Comparison of ENCODE assay signal across 24 cellular contexts in the genomic region with DNA sequence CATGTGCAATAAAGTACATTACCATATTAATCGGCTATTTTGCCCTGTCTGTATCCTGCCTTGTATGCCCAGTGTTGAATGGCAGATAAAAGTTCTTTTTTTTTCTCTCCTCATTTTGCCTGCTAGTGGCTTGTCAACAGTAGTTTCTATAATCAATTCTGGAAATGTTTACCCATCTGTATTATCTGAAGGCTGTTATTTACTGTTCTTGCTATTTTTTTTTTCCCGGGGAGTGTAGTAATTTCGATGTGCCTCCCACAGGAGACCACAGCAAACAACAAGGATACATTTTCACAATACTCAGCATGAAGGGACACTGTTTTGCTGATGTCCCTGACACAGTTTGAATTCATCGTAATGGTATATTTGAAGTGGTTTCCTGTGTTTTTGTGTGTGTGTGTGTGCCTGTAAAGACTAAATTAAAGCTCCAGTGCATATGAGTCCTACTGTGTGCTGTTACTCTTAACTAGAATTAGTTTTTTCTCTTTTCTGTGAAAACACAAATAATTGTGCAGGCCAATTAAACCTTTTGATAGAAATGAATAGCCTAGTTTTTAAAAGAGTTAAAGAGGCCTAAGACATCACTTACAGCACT.
A peak's percentile ranks its signal among the peaks of the same experiment; 100 is the strongest.
DNase-seq lines count a peak whose midpoint lies in the region; ATAC-seq lines count a peak whose summit lies in the region.
"Had no signal": no experiment of that assay in that cellular context is flagged by ENCODE, and none has a peak within 500 bp of the region (broad histone marks: within the 10 kb centered on the region; RNA-seq: fewer than 3 reads in every experiment).

No MANE protein-coding gene starts in this region.

- no peaks in the 10 kb centered on the region for H3K27me3 ChIP-seq in SJCRH30
- H3K27me3 ChIP-seq: cardiac muscle cell, uterus had no signal

- POLR2A ChIA-PET in activated CD4-positive, alpha-beta memory T cell treated with anti-CD3 and anti-CD28 coated beads for 36 hours (lab: Charles Lee), result interaction anchor here (0.7 to 5.9 kb wide), 7 partner anchors 10 to 30 kb away, joined by 3 to 41 read pairs (median 4); no protein-coding TSS in a partner anchor

- intact Hi-C loops in activated CD4-positive, alpha-beta memory T cell treated with anti-CD3 and anti-CD28 coated beads for 36 hours (cut with micrococcal nuclease), result no loop called here

- H3K4me1 Mint-ChIP-seq in activated T-cell treated with anti-CD3 and anti-CD28 coated beads, Interleukin-2, amount 50 U/mL, for 4 hours (ENCODE audit: low read depth), result peaks cover 95% of the 10 kb centered on the region
- peaks cover 91% of the 10 kb centered on the region for H3K4me1 Mint-ChIP-seq in activated CD4-positive, alpha-beta memory T cell treated with anti-CD3 and anti-CD28 coated beads for 36 hours (ENCODE audit: low read depth)
- H3K4me1 Mint-ChIP-seq in effector memory CD8-positive, alpha-beta T cell (ENCODE audit: low read depth in 2 of 2), result peaks cover 82 to 96% of the 10 kb centered on the region in 2 donors
- H3K4me1 Mint-ChIP-seq in stimulated activated effector memory CD8-positive, alpha-beta T cell treated with anti-CD3 and anti-CD28 coated beads, Interleukin-12 subunit alpha, Interleukin-12 subunit beta, amount 100 ng/mL, for 72 hours, result peaks cover 92% of the 10 kb centered on the region
- H3K4me1 Mint-ChIP-seq: CD14-positive monocyte had no signal

- H3K36me3 Mint-ChIP-seq in activated T-cell treated with anti-CD3 and anti-CD28 coated beads, Interleukin-2, amount 50 U/mL, for 4 hours (ENCODE audit: insufficient read depth), result peaks cover 27% of the 10 kb centered on the region
- H3K36me3 Mint-ChIP-seq in activated CD4-positive, alpha-beta memory T cell treated with anti-CD3 and anti-CD28 coated beads for 36 hours, result peaks cover 24% of the 10 kb centered on the region
- peaks cover 92% of the 10 kb centered on the region for H3K36me3 Mint-ChIP-seq in effector memory CD8-positive, alpha-beta T cell (ENCODE audit: insufficient read depth)
- H3K36me3 Mint-ChIP-seq in stimulated activated effector memory CD8-positive, alpha-beta T cell treated with anti-CD3 and anti-CD28 coated beads, Interleukin-12 subunit alpha, Interleukin-12 subunit beta, amount 100 ng/mL, for 72 hours, result peaks cover 100% of the 10 kb centered on the region
- H3K36me3 Mint-ChIP-seq: CD14-positive monocyte had no signal

- CTCF ChIA-PET in activated CD4-positive, alpha-beta memory T cell treated with anti-CD3 and anti-CD28 coated beads for 36 hours (lab: Charles Lee), result interaction anchor here (0.7 to 3.0 kb wide), 8 partner anchors 13 to 348 kb away, joined by 3 to 20 read pairs (median 6); no protein-coding TSS in a partner anchor

- no peak for ATAC-seq in activated T-cell treated with anti-CD3 and anti-CD28 coated beads, Interleukin-2, amount 50 U/mL, for 4 hours
- peak; percentile 24 for ATAC-seq in effector memory CD8-positive, alpha-beta T cell (replicated peaks)
- ATAC-seq in stimulated activated effector memory CD8-positive, alpha-beta T cell treated with anti-CD3 and anti-CD28 coated beads, Interleukin-12 subunit alpha, Interleukin-12 subunit beta, amount 100 ng/mL, for 72 hours, result no peak
- no peak for ATAC-seq in GM18511 (IDR thresholded peaks at IDR 0.05; ENCODE audit: unreplicated experiment)
- ATAC-seq: activated CD4-positive, CD25-positive, alpha-beta regulatory T cell treated with anti-CD3 and anti-CD28 coated beads, Interleukin-2, amount 50 U/mL, for 24 hours; left colon had no signal

- H3K27me3 Mint-ChIP-seq in activated T-cell treated with anti-CD3 and anti-CD28 coated beads, Interleukin-2, amount 50 U/mL, for 4 hours (ENCODE audit: low read depth), result no peaks in the 10 kb centered on the region
- no peaks in the 10 kb centered on the region for H3K27me3 Mint-ChIP-seq in activated CD4-positive, alpha-beta memory T cell treated with anti-CD3 and anti-CD28 coated beads for 36 hours
- no peaks in the 10 kb centered on the region for H3K27me3 Mint-ChIP-seq in effector memory CD8-positive, alpha-beta T cell

- DNase-seq in activated T-cell treated with anti-CD3 and anti-CD28 coated beads, Interleukin-2, amount 50 U/mL, for 4 hours, result no peak
- no peak for DNase-seq in activated T-cell treated with anti-CD3 and anti-CD28 coated beads, Interleukin-2, amount 50 U/mL, for 1 hour
- no peak for DNase-seq in activated CD4-positive, alpha-beta memory T cell treated with anti-CD3 and anti-CD28 coated beads for 36 hours
- DNase-seq in effector memory CD8-positive, alpha-beta T cell, result no peak
- no peak for DNase-seq in stimulated activated effector memory CD8-positive, alpha-beta T cell treated with anti-CD3 and anti-CD28 coated beads, Interleukin-12 subunit alpha, Interleukin-12 subunit beta, amount 100 ng/mL, for 72 hours (ENCODE audit: low spot score in 2 of 2)
- no peak for DNase-seq in SJCRH30
- no peak for DNase-seq in NCI-H510A treated with DMSO at 0.1 percent for 48 hours (lab: John Stamatoyannopoulos, UW)
- DNase-seq: ACHN; amniotic stem cell; dermis blood vessel endothelial cell; GF-D8; left colon; midbrain; NCI-H2029 treated with DMSO at 0.1 percent for 48 hours; NCI-H446 treated with DMSO at 0.1 percent for 48 hours; stimulated activated CD4-positive, alpha-beta T cell treated with anti-CD3 and anti-CD28 coated beads, Interleukin-4, amount 100 ng/mL, for 4 hours; T1000; uterus had no signal

- H3K36me3 ChIP-seq in SJCRH30, result peaks cover 3% of the 10 kb centered on the region; the same call in 1 of the 2 replicates
- H3K36me3 ChIP-seq: cardiac muscle cell, HAP-1, uterus had no signal

- H3K4me1 ChIP-seq in SJCRH30, result no peaks in the 10 kb centered on the region
- H3K4me1 ChIP-seq: uterus had no signal

- peak overlapping the region; percentile 63 for H3K4me3 Mint-ChIP-seq in activated T-cell treated with anti-CD3 and anti-CD28 coated beads, Interleukin-2, amount 50 U/mL, for 4 hours
- H3K4me3 Mint-ChIP-seq in activated CD4-positive, alpha-beta memory T cell treated with anti-CD3 and anti-CD28 coated beads for 36 hours, result peak overlapping the region; percentile 40
- H3K4me3 Mint-ChIP-seq in effector memory CD8-positive, alpha-beta T cell, result peak overlapping the region; percentile 66 to 79
- peak overlapping the region; percentile 75 for H3K4me3 Mint-ChIP-seq in stimulated activated effector memory CD8-positive, alpha-beta T cell treated with anti-CD3 and anti-CD28 coated beads, Interleukin-12 subunit alpha, Interleukin-12 subunit beta, amount 100 ng/mL, for 72 hours
- H3K4me3 Mint-ChIP-seq: CD14-positive monocyte had no signal

- no peaks in the 10 kb centered on the region for H3K9me3 ChIP-seq in SJCRH30 (replicated peaks)
- H3K9me3 ChIP-seq: HAP-1, uterus had no signal

- no peak overlapping the region for H3K4me3 ChIP-seq in SJCRH30
- H3K4me3 ChIP-seq: cardiac muscle cell, HAP-1, SK-N-MC, uterus had no signal

- no peaks in the 10 kb centered on the region for H3K9me3 Mint-ChIP-seq in activated T-cell treated with anti-CD3 and anti-CD28 coated beads, Interleukin-2, amount 50 U/mL, for 4 hours
- H3K9me3 Mint-ChIP-seq in activated CD4-positive, alpha-beta memory T cell treated with anti-CD3 and anti-CD28 coated beads for 36 hours, result no peaks in the 10 kb centered on the region
- no peaks in the 10 kb centered on the region for H3K9me3 Mint-ChIP-seq in effector memory CD8-positive, alpha-beta T cell
- no peaks in the 10 kb centered on the region for H3K9me3 Mint-ChIP-seq in stimulated activated effector memory CD8-positive, alpha-beta T cell treated with anti-CD3 and anti-CD28 coated beads, Interleukin-12 subunit alpha, Interleukin-12 subunit beta, amount 100 ng/mL, for 72 hours
- H3K9me3 Mint-ChIP-seq: CD14-positive monocyte had no signal

- H3K27ac Mint-ChIP-seq in activated CD4-positive, alpha-beta memory T cell treated with anti-CD3 and anti-CD28 coated beads for 36 hours, result peak overlapping the region; percentile 84
- peak overlapping the region; percentile 84 to 98 for H3K27ac Mint-ChIP-seq in effector memory CD8-positive, alpha-beta T cell
- H3K27ac Mint-ChIP-seq in stimulated activated effector memory CD8-positive, alpha-beta T cell treated with anti-CD3 and anti-CD28 coated beads, Interleukin-12 subunit alpha, Interleukin-12 subunit beta, amount 100 ng/mL, for 72 hours, result peak overlapping the region; percentile 97
- H3K27ac Mint-ChIP-seq: CD14-positive monocyte had no signal

- no peak overlapping the region for H3K27ac ChIP-seq in SJCRH30
- H3K27ac ChIP-seq: cardiac muscle cell, SK-N-MC, uterus had no signal
